In the genomic region with DNA sequence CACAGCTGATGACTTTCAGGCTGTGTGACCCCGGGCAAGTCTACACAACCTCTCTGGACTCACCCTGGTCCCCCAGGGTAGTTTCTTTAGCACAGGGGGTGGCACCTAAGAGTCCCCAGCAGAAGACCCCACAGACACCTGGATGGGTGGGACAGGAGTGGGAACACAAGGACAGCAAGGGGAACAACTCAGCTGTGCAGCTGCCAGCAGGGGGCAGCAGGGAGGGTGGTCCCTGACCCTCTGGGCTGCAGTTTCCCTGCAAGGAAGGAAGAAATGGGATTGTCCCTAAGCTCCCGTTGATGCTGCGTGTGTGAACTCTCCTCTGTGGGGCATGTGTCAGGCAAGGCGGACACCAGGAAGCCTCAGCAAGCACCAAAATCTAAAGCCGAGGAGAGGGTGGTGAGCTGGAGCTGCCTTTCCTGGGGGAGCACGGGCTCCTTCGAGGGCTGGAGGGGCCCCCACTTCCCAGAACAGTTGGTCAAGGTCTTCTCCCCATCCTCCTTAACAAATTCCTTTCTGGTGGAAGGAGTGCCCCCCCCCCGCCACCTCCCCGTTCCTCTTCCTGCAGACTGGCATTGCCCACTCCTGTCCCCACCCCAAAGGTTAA, we compare ENCODE assay signal across 9 cellular contexts. TPM values are rescaled to one million over a fixed set of nuclear protein-coding genes. Genes with fewer than 3 reads are reported as not detected.
DNase-seq lines count a peak whose midpoint lies in the region; ATAC-seq and TF ChIP-seq lines count a peak whose summit lies in the region.
"Had no signal": no experiment of that assay in that cellular context is flagged by ENCODE, and none has a peak within 500 bp of the region (broad histone marks: within the 10 kb centered on the region; RNA-seq: fewer than 3 reads in every experiment).

No MANE protein-coding gene starts in this region.

- H3K4me3 Mint-ChIP-seq in Calu3 (ENCODE audit: low read depth, unreplicated experiment) (no peak overlapping the region), mesothelial cell of epicardium (no peak overlapping the region)
- H3K4me3 Mint-ChIP-seq in activated naive CD8-positive, alpha-beta T cell treated with anti-CD3 and anti-CD28 coated beads, Interleukin-2, amount 50 U/mL, for 24 hours: no peak overlapping the region
- H3K4me3 Mint-ChIP-seq: stimulated activated naive CD8-positive, alpha-beta T cell treated with anti-CD3 and anti-CD28 coated beads, Interleukin-15, amount 100 ng/mL, for 72 hours had no signal

- H3K27me3 Mint-ChIP-seq in Calu3 (ENCODE audit: unreplicated experiment): peaks cover 86% of the 10 kb centered on the region
- H3K27me3 Mint-ChIP-seq in activated naive CD8-positive, alpha-beta T cell treated with anti-CD3 and anti-CD28 coated beads, Interleukin-2, amount 50 U/mL, for 24 hours: peaks cover 15% of the 10 kb centered on the region
- peaks cover 11% of the 10 kb centered on the region for H3K27me3 Mint-ChIP-seq in mesothelial cell of epicardium (ENCODE audit: low read depth)

- H3K27ac Mint-ChIP-seq in Calu3 (ENCODE audit: unreplicated experiment) (no peak overlapping the region), mesothelial cell of epicardium (no peak overlapping the region)
- H3K27ac Mint-ChIP-seq in activated naive CD8-positive, alpha-beta T cell treated with anti-CD3 and anti-CD28 coated beads, Interleukin-2, amount 50 U/mL, for 24 hours: no peak overlapping the region
- H3K27ac Mint-ChIP-seq: stimulated activated naive CD8-positive, alpha-beta T cell treated with anti-CD3 and anti-CD28 coated beads, Interleukin-15, amount 100 ng/mL, for 72 hours had no signal

- intact Hi-C loops in Calu3 (cut with micrococcal nuclease; ENCODE audit: unreplicated experiment): no loop called here

- no peak overlapping the region for H3K27ac ChIP-seq in HL-60 (replicated peaks)

- H3K4me3 ChIP-seq in HL-60 (replicated peaks; ENCODE audit: insufficient read depth, low read length): no peak overlapping the region

- DNase-seq in Calu3: peak; percentile 76
- no peak for DNase-seq in HL-60 (ENCODE audit: low read depth in 1 of 2, low spot score in 1 of 2)
- peak; percentile 46 for DNase-seq in activated naive CD8-positive, alpha-beta T cell treated with anti-CD3 and anti-CD28 coated beads, Interleukin-2, amount 50 U/mL, for 24 hours
- DNase-seq in mesothelial cell of epicardium (ENCODE audit: low spot score in 2 of 2, unreplicated experiment in 2 of 2): no peak
- no peak for DNase-seq in NCI-H524 treated with DMSO at 0.1 percent for 48 hours (lab: John Stamatoyannopoulos, UW)

- CTCF ChIA-PET in Calu3 (lab: Charles Lee): interaction anchor here (0.6 to 1.4 kb wide), 10 partner anchors 10 to 309 kb away, joined by 3 to 8 read pairs (median 4); no protein-coding TSS in a partner anchor

- H3K27me3 ChIP-seq in HL-60 (ENCODE audit: insufficient read depth, poor library complexity, severe bottlenecking): no peaks in the 10 kb centered on the region

- no peaks in the 10 kb centered on the region for H3K36me3 Mint-ChIP-seq in Calu3 (ENCODE audit: insufficient read depth, unreplicated experiment)
- no peaks in the 10 kb centered on the region for H3K36me3 Mint-ChIP-seq in activated naive CD8-positive, alpha-beta T cell treated with anti-CD3 and anti-CD28 coated beads, Interleukin-2, amount 50 U/mL, for 24 hours (ENCODE audit: low read depth)
- no peaks in the 10 kb centered on the region for H3K36me3 Mint-ChIP-seq in mesothelial cell of epicardium

- no peak for ATAC-seq in activated naive CD8-positive, alpha-beta T cell treated with anti-CD3 and anti-CD28 coated beads, Interleukin-2, amount 50 U/mL, for 24 hours
- ATAC-seq in GM21737 (IDR thresholded peaks at IDR 0.05; ENCODE audit: unreplicated experiment) (no peak), HG02973 (IDR thresholded peaks at IDR 0.05; ENCODE audit: unreplicated experiment) (no peak), GM18870 (IDR thresholded peaks at IDR 0.05; ENCODE audit: unreplicated experiment) (no peak)
- ATAC-seq: stimulated activated naive CD8-positive, alpha-beta T cell treated with anti-CD3 and anti-CD28 coated beads, Interleukin-15, amount 100 ng/mL, for 72 hours had no signal

- H3K4me1 Mint-ChIP-seq in Calu3 (ENCODE audit: low read depth, unreplicated experiment) (no peaks in the 10 kb centered on the region), mesothelial cell of epicardium (no peaks in the 10 kb centered on the region)
- no peaks in the 10 kb centered on the region for H3K4me1 Mint-ChIP-seq in activated naive CD8-positive, alpha-beta T cell treated with anti-CD3 and anti-CD28 coated beads, Interleukin-2, amount 50 U/mL, for 24 hours
- H3K4me1 Mint-ChIP-seq: stimulated activated naive CD8-positive, alpha-beta T cell treated with anti-CD3 and anti-CD28 coated beads, Interleukin-15, amount 100 ng/mL, for 72 hours had no signal

- TF ChIP-seq CTCF in Calu3 (IDR thresholded peaks at IDR 0.05; ENCODE audit: unreplicated experiment): peak; percentile 91
- TF ChIP-seq CTCF in HL-60 (IDR thresholded peaks at IDR 0.05; ENCODE audit: insufficient read depth, low read length): peak; percentile 73
- peak; percentile 61 for TF ChIP-seq CTCF in mesothelial cell of epicardium (IDR thresholded peaks at IDR 0.05; ENCODE audit: unreplicated experiment)

- no TSS peak for BruUV-seq in Calu3 (replicated peaks; lab: Mats Ljungman, UMichigan)

- no peaks in the 10 kb centered on the region for H3K9me3 Mint-ChIP-seq in Calu3 (ENCODE audit: low read depth, unreplicated experiment)
- no peaks in the 10 kb centered on the region for H3K9me3 Mint-ChIP-seq in activated naive CD8-positive, alpha-beta T cell treated with anti-CD3 and anti-CD28 coated beads, Interleukin-2, amount 50 U/mL, for 24 hours
- H3K9me3 Mint-ChIP-seq in mesothelial cell of epicardium: peaks cover 8% of the 10 kb centered on the region
- H3K9me3 Mint-ChIP-seq: stimulated activated naive CD8-positive, alpha-beta T cell treated with anti-CD3 and anti-CD28 coated beads, Interleukin-15, amount 100 ng/mL, for 72 hours had no signal

RNA-seq across cellular contexts. Expression of a gene that starts 24.1 kb away (rescaled TPM):
- total RNA-seq in Calu3 (2022) (not detected in 2 replicates), mesothelial cell of epicardium (0.09 to 0.27 TPM (median 0.16 TPM) in 3 replicates)

Comparison
In these comparisons a context has a peak if more than half of its experiments do, and no peak if none do; other contexts are left out.
1. DNase-seq: peak in Calu3 (single experiment) and activated naive CD8-positive, alpha-beta T cell treated with anti-CD3 and anti-CD28 coated beads, Interleukin-2, amount 50 U/mL, for 24 hours (single experiment); none in HL-60 (0 of 2), mesothelial cell of epicardium (0 of 2) and NCI-H524 treated with DMSO at 0.1 percent for 48 hours (single experiment).
2. Peak in every context shown above with its lines, with median percentiles within 50 percentile points of each other: CTCF ChIP-seq.